In genomic region chr1:1692714-1693647, GRCh38 we compare ENCODE assay signal across 8 cellular contexts. TPM values are rescaled to one million over a fixed set of nuclear protein-coding genes. Genes with fewer than 3 reads are reported as not detected.
A peak's percentile ranks its signal among the peaks of the same experiment; 100 is the strongest.
DNase-seq lines count a peak whose midpoint lies in the region; ATAC-seq, FAIRE-seq and TF ChIP-seq lines count a peak whose summit lies in the region.
"Not testable (repeated sequence)": the region's sequence is repeated elsewhere in the genome, so short reads cannot be mapped to it uniquely, and the experiment has no call there.

SLC35E2B (minus strand) TSS chr1:1692795; CDS start chr1:1676699, 16,096 bp downstream.

- H3K4me1 Mint-ChIP-seq in naive thymus-derived CD4-positive, alpha-beta T cell, result peaks cover 0 to 23% (median 12%) of the 10 kb centered on the region in 7 donors

- not testable (repeated sequence) for TF ChIP-seq POLR2A in esophagus squamous epithelium (IDR thresholded peaks at IDR 0.05)

- H3K27me3 Mint-ChIP-seq in naive thymus-derived CD4-positive, alpha-beta T cell, result not testable (repeated sequence)

- peak in 2 of 6 experiments; percentile 9 to 41 for TF ChIP-seq CTCF in esophagus squamous epithelium (IDR thresholded peaks at IDR 0.05)

- not testable (repeated sequence) for H3K9me3 ChIP-seq in Karpas-422 (ENCODE audit: low read length); esophagus squamous epithelium; naive thymus-derived CD4-positive, alpha-beta T cell (ENCODE audit: control insufficient read depth in 2 of 3, low read length in 3 of 3)

- H3K4me1 ChIP-seq in Karpas-422 (ENCODE audit: low read length); naive thymus-derived CD4-positive, alpha-beta T cell (ENCODE audit: control insufficient read depth in 2 of 2, insufficient read depth in 2 of 2, low read length in 2 of 2): not testable (repeated sequence)
- peaks cover 0 to 24% (median 0%) of the 10 kb centered on the region in 3 donors for H3K4me1 ChIP-seq in esophagus squamous epithelium

- not testable (repeated sequence) for H3K9me2 ChIP-seq in Karpas-422 (replicated peaks; ENCODE audit: insufficient read depth, low read length)

- CTCF ChIA-PET in naive thymus-derived CD4-positive, alpha-beta T cell (lab: Charles Lee), result interaction anchor here (0.6 to 0.7 kb wide), 2 partner anchors 14 to 42 kb away, joined by 3 read pairs; no protein-coding TSS in a partner anchor

- peak; percentile 74 for ATAC-seq in GM21825 (IDR thresholded peaks at IDR 0.05; ENCODE audit: unreplicated experiment)
- ATAC-seq in naive thymus-derived CD4-positive, alpha-beta T cell, result peak; percentile 88

- not testable (repeated sequence) for H3K36me3 ChIP-seq in Karpas-422 (ENCODE audit: insufficient read depth, low read length); esophagus squamous epithelium; naive thymus-derived CD4-positive, alpha-beta T cell (ENCODE audit: control insufficient read depth in 2 of 3, insufficient read depth in 3 of 3, low read length in 3 of 3)

- not testable (repeated sequence) for H4K20me1 ChIP-seq in Karpas-422 (ENCODE audit: insufficient read depth, low read depth, low read length)

- H3K36me3 Mint-ChIP-seq in naive thymus-derived CD4-positive, alpha-beta T cell, result not testable (repeated sequence)

- peak; percentile 46 for DNase-seq in DMS79 (lab: John Stamatoyannopoulos, UW)
- peak; percentile 96 for DNase-seq in Karpas-422
- DNase-seq in RCC 7860 (ENCODE audit: low spot score), result peak; percentile 82
- DNase-seq in activated T-cell treated with anti-CD3 and anti-CD28 coated beads, Interleukin-2, amount 50 U/mL, for 48 hours, result peak; percentile 97
- DNase-seq in esophagus squamous epithelium (lab: John Stamatoyannopoulos, UW), result peak; percentile 42
- peak; percentile 93 to 99 (median 96) for DNase-seq in naive thymus-derived CD4-positive, alpha-beta T cell
- peak; percentile 80 to 90 for DNase-seq in stimulated activated CD8-positive, alpha-beta memory T cell treated with anti-CD3 and anti-CD28 coated beads, Interleukin-7, amount 100 ng/mL, for 48 hours (ENCODE audit: extremely low read depth in 1 of 2, low read depth in 1 of 2)

- H3K79me2 ChIP-seq in Karpas-422 (ENCODE audit: low read length), result not testable (repeated sequence)

- FAIRE-seq in RCC 7860 (lab: Jason Lieb, UNC), result peak; percentile 60

- intact Hi-C loops in esophagus squamous epithelium (cut with DNase I), result not testable (repeated sequence)
- intact Hi-C loops in naive thymus-derived CD4-positive, alpha-beta T cell (cut with micrococcal nuclease), result loop anchor here (2.0 to 10.0 kb wide), 5 partner anchors 32 to 214 kb away; partner anchors contain the start of genes CDK11A (in 1 of the 2), MIB2 (in 1 of the 2) and SSU72 (in 1 of the 2)

- peak within 1 kb of the TSS in 8 of 9 donors; percentile 68 to 98 (median 90) for H3K27ac Mint-ChIP-seq in naive thymus-derived CD4-positive, alpha-beta T cell

- POLR2A ChIA-PET in naive thymus-derived CD4-positive, alpha-beta T cell (lab: Charles Lee), result interaction anchor here (0.6 to 1.3 kb wide), 4 partner anchors 15 to 87 kb away, joined by 3 to 4 read pairs (median 3); partner anchors contain the start of gene CDK11A

- no CpG with 5 or more reads among the region's 98 CpGs for WGBS in esophagus squamous epithelium, 2 donors

- peak within 1 kb of the TSS; percentile 78 for H3K9ac ChIP-seq in Karpas-422 (ENCODE audit: low read length)

- H3K4me3 ChIP-seq in Karpas-422 (ENCODE audit: low read length) (peak within 1 kb of the TSS; percentile 65), esophagus squamous epithelium (peak within 1 kb of the TSS; percentile 50 to 69 (median 62))
- peak within 1 kb of the TSS; percentile 46 for H3K4me3 ChIP-seq in naive thymus-derived CD4-positive, alpha-beta T cell (ENCODE audit: low read length)

- not testable (repeated sequence) for H3K27me3 ChIP-seq in Karpas-422 (ENCODE audit: low read length); esophagus squamous epithelium; naive thymus-derived CD4-positive, alpha-beta T cell (ENCODE audit: control insufficient read depth in 2 of 2, insufficient read depth in 2 of 2, low read length in 2 of 2)

- peak within 1 kb of the TSS; percentile 86 for H3K27ac ChIP-seq in Karpas-422 (ENCODE audit: low read length)
- H3K27ac ChIP-seq in esophagus squamous epithelium, result peak within 1 kb of the TSS; percentile 85 to 96 (median 90)
- H3K27ac ChIP-seq in naive thymus-derived CD4-positive, alpha-beta T cell (ENCODE audit: low read depth, low read length), result peak within 1 kb of the TSS; percentile 92

- H3K4me3 Mint-ChIP-seq in naive thymus-derived CD4-positive, alpha-beta T cell, result peak within 1 kb of the TSS; percentile 50 to 86 (median 77)

- H2AFZ ChIP-seq in Karpas-422 (ENCODE audit: low read length), result not testable (repeated sequence)

- H3K9me3 Mint-ChIP-seq in naive thymus-derived CD4-positive, alpha-beta T cell, result not testable (repeated sequence)

- peak within 1 kb of the TSS; percentile 64 for H3K4me2 ChIP-seq in Karpas-422 (ENCODE audit: low read depth, low read length, poor library complexity, severe bottlenecking)

RNA-seq across cellular contexts. Expression of gene SLC35E2B, which starts in this region (rescaled TPM):
- total RNA-seq in Karpas-422 (2014; rRNA removed; shearing (Covaris generic); ENCODE audit: low replicate concordance), result 24.9 and 32.9 TPM in 2 replicates
- 10 to 100 TPM; 13.2 to 34.3 (median 25.7) TPM for total RNA-seq in esophagus squamous epithelium
- 100 to 1,000 TPM in 2 of 5 experiments, 10 to 100 TPM in 3; 69.9 to 138 (median 76.7) TPM for total RNA-seq in naive thymus-derived CD4-positive, alpha-beta T cell
- 10 to 100 TPM; 45.4 to 66.3 TPM for polyA plus RNA-seq in naive thymus-derived CD4-positive, alpha-beta T cell

Comparison
In these comparisons a context has a peak if more than half of its experiments do, and no peak if none do; other contexts are left out.
1. Peak in every context shown above with its lines: DNase-seq, ATAC-seq, H3K4me3 ChIP-seq and H3K27ac ChIP-seq.
2. DNase-seq: peak in every context shown above with its lines; median percentile 97 in activated T-cell treated with anti-CD3 and anti-CD28 coated beads, Interleukin-2, amount 50 U/mL, for 48 hours; 96 in Karpas-422; 96 in naive thymus-derived CD4-positive, alpha-beta T cell; 85 in stimulated activated CD8-positive, alpha-beta memory T cell treated with anti-CD3 and anti-CD28 coated beads, Interleukin-7, amount 100 ng/mL, for 48 hours; 82 in RCC 7860; 46 in DMS79; 42 in esophagus squamous epithelium.